8 cellular contexts compared by ENCODE assay signal in the genomic region with DNA sequence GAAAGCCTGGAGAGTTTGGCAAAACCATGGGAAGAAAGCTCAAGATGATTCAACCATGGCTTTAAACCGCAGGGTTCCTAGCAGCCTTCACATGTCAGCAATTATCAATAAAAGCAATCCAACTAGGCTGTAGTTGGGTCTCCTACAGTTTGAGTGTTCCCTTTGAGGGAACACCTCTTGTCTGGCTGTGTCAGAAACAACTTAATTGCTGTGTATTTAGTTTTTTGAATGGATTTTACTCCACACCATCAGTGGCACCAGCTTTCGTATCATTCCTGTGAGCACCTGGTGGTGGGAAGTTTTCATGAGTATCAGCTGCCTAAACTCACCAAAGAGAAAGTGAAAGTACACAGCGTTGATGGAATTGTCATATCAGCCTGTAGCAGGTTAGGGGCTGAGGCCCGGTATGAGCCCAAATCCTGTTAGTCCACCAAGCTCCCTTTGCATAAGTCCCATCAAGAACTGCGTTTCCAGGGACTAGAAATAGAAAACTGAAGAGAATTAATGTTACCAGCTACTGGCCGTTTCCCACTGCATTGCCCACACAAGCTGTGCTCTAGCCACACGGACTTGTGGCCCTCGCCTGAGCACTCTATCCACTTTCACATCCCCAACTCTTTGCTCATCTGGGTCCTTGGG. TPM values are rescaled to one million over a fixed set of nuclear protein-coding genes. Genes with fewer than 3 reads are reported as not detected.
DNase-seq lines count a peak whose midpoint lies in the region; ATAC-seq and TF ChIP-seq lines count a peak whose summit lies in the region.

No MANE protein-coding gene starts in this region.

- H3K4me2 ChIP-seq in HCT116 (ENCODE audit: low read length), result peak overlapping the region; percentile 28; the same call in 1 of the 2 replicates

- H3K27me3 ChIP-seq in HCT116 (ENCODE audit: insufficient read depth, low read length) (no peaks in the 10 kb centered on the region), left ventricle myocardium inferior (ENCODE audit: low read depth) (no peaks in the 10 kb centered on the region)

- H3K4me3 Mint-ChIP-seq in stimulated activated naive CD8-positive, alpha-beta T cell treated with anti-CD3 and anti-CD28 coated beads, Interleukin-15, Interleukin-2, amounts not matched to agents 100 ng/mL and 50 ng/mL, for 24 hours, result peak overlapping the region; percentile 75

- H3K27ac ChIP-seq in HCT116 (ENCODE audit: low read depth, low read length) (no peak overlapping the region), left ventricle myocardium inferior (replicated peaks) (peak overlapping the region; percentile 18)

- TF ChIP-seq POLR2A in HCT116 (IDR thresholded peaks at IDR 0.05; ENCODE audit: borderline replicate concordance, extremely low read depth, insufficient read depth, insufficient read length), result no peak

- H3K9me3 ChIP-seq in HCT116 (ENCODE audit: control insufficient read depth in 1 of 2, insufficient read depth in 1 of 2, low read depth in 1 of 2, low read length in 2 of 2) (no peaks in the 10 kb centered on the region), left ventricle myocardium inferior (replicated peaks) (no peaks in the 10 kb centered on the region)

- H3K36me3 ChIP-seq in HCT116 (ENCODE audit: control insufficient read depth in 1 of 2, insufficient read depth in 2 of 2, low read length in 2 of 2) (no peaks in the 10 kb centered on the region), left ventricle myocardium inferior (no peaks in the 10 kb centered on the region)

- POLR2A ChIA-PET in HCT116 (lab: Charles Lee), result no interaction called here

- no peak for TF ChIP-seq CTCF in HCT116 (IDR thresholded peaks at IDR 0.05 in 2 of 3, conservative IDR thresholded peaks at IDR 0.05 in 1 of 3; ENCODE audit: borderline replicate concordance in 1 of 3, insufficient read depth in 1 of 3, low read depth in 2 of 3, low read length in 2 of 3)
- TF ChIP-seq CTCF in left ventricle myocardium inferior (IDR thresholded peaks at IDR 0.05; ENCODE audit: borderline replicate concordance), result peak; percentile 7

- ATAC-seq in HCT116, result no peak

- no peaks in the 10 kb centered on the region for H3K36me3 Mint-ChIP-seq in stimulated activated naive CD8-positive, alpha-beta T cell treated with anti-CD3 and anti-CD28 coated beads, Interleukin-15, Interleukin-2, amounts not matched to agents 100 ng/mL and 50 ng/mL, for 24 hours (ENCODE audit: low read depth)

- H3K9me3 Mint-ChIP-seq in stimulated activated naive CD8-positive, alpha-beta T cell treated with anti-CD3 and anti-CD28 coated beads, Interleukin-15, Interleukin-2, amounts not matched to agents 100 ng/mL and 50 ng/mL, for 24 hours, result peaks cover 4% of the 10 kb centered on the region

- H3K4me3 ChIP-seq in HCT116 (replicated peaks in 1 of 2; ENCODE audit: low read depth in 1 of 2, low read length in 2 of 2) (no peak overlapping the region), left ventricle myocardium inferior (peak overlapping the region; percentile 55)

- peaks cover 69% of the 10 kb centered on the region for H3K4me1 Mint-ChIP-seq in stimulated activated naive CD8-positive, alpha-beta T cell treated with anti-CD3 and anti-CD28 coated beads, Interleukin-15, Interleukin-2, amounts not matched to agents 100 ng/mL and 50 ng/mL, for 24 hours (ENCODE audit: low read depth)

- no peaks in the 10 kb centered on the region for H4K20me1 ChIP-seq in HCT116 (ENCODE audit: insufficient read depth)

- H3K9ac ChIP-seq in HCT116 (ENCODE audit: low read length), result no peak overlapping the region

- H3K79me2 ChIP-seq in HCT116 (ENCODE audit: insufficient read depth, low read length), result no peaks in the 10 kb centered on the region

- TF ChIP-seq RAD21 in HCT116 (IDR thresholded peaks at IDR 0.05; ENCODE audit: low read depth), result no peak

- H3K9me2 ChIP-seq in HCT116 (ENCODE audit: insufficient read depth), result no peaks in the 10 kb centered on the region

- intact Hi-C loops in HCT116 (cut with micrococcal nuclease) (no loop called here), left ventricle myocardium inferior (cut with micrococcal nuclease) (no loop called here)

- DNase-seq in NCI-H1417 (lab: John Stamatoyannopoulos, UW) (peak in 2 of 3 experiments; percentile 39 to 64), NCI-H1417 treated with DMSO at 0.1 percent for 48 hours (lab: John Stamatoyannopoulos, UW) (no peak), HCT116 (ENCODE audit: low read depth, low spot score) (no peak), NCI-H2107 treated with DMSO at 0.1 percent for 48 hours (lab: John Stamatoyannopoulos, UW; ENCODE audit: unreplicated experiment) (peak; percentile 85), left ventricle myocardium inferior (no peak), cerebellum (ENCODE audit: low spot score) (no peak)
- DNase-seq in activated CD8-positive, alpha-beta memory T cell treated with anti-CD3 and anti-CD28 coated beads, Interleukin-2, amount 50 U/mL, for 4 hours, result peak; percentile 33

- H3K27ac Mint-ChIP-seq in stimulated activated naive CD8-positive, alpha-beta T cell treated with anti-CD3 and anti-CD28 coated beads, Interleukin-15, Interleukin-2, amounts not matched to agents 100 ng/mL and 50 ng/mL, for 24 hours, result peak overlapping the region; percentile 56

- BruUV-seq in HCT116 (replicated peaks; lab: Mats Ljungman, UMichigan), result no TSS peak

- CTCF ChIA-PET in HCT116 (lab: Charles Lee), result no interaction called here

- H3K27me3 Mint-ChIP-seq in stimulated activated naive CD8-positive, alpha-beta T cell treated with anti-CD3 and anti-CD28 coated beads, Interleukin-15, Interleukin-2, amounts not matched to agents 100 ng/mL and 50 ng/mL, for 24 hours, result no peaks in the 10 kb centered on the region

- H2AFZ ChIP-seq in HCT116 (ENCODE audit: low read depth, low read length, poor library complexity, severe bottlenecking), result no peak overlapping the region

- RAD21 ChIA-PET in HCT116 (lab: Charles Lee; ENCODE audit: low non-redundant PET in 1 of 2, low total read pairs in 2 of 2, uncharacterized antibody in 2 of 2, unreplicated experiment in 2 of 2), result no interaction called here

- H3K4me1 ChIP-seq in HCT116 (ENCODE audit: control insufficient read depth in 1 of 2, insufficient read depth in 2 of 2, low read length in 2 of 2) (peaks cover 0 to 4% of the 10 kb centered on the region in 2 experiments; a peak in 1 of 4 replicates), left ventricle myocardium inferior (peaks cover 29% of the 10 kb centered on the region)

TF ChIP-seq in HCT116, 20 proteins besides CTCF, POLR2A, EP300 and RAD21:
- TF ChIP-seq MAX (IDR thresholded peaks at IDR 0.05) (no peak), ZFX (IDR thresholded peaks at IDR 0.05) (no peak), FOSL1 (IDR thresholded peaks at IDR 0.05; ENCODE audit: low read depth) (no peak), POLR2AphosphoS5 (IDR thresholded peaks at IDR 0.05; ENCODE audit: low read depth, low read length) (no peak)

RNA-seq across cellular contexts. Expression of gene IL26, which starts 10.9 kb away (rescaled TPM):
- total RNA-seq in HCT116 (2021; ENCODE audit: unreplicated experiment) (not detected), left ventricle myocardium inferior (not detected), cerebellum (not detected)
- not detected in 2 replicates for polyA plus RNA-seq in HCT116 (2012)

RNA-seq across cellular contexts. Expression of gene IL22, which starts 16.9 kb away (rescaled TPM):
- not detected for total RNA-seq in HCT116 (2021; ENCODE audit: unreplicated experiment)
- polyA plus RNA-seq in HCT116 (2012), result not detected in 2 replicates
- total RNA-seq in left ventricle myocardium inferior, result not detected
- total RNA-seq in cerebellum, result 0.82 TPM

Comparison
In these comparisons a context has a peak if more than half of its experiments do, and no peak if none do; other contexts are left out.
1. DNase-seq: peak in NCI-H1417 (2 of 3), NCI-H2107 treated with DMSO at 0.1 percent for 48 hours (single experiment) and activated CD8-positive, alpha-beta memory T cell treated with anti-CD3 and anti-CD28 coated beads, Interleukin-2, amount 50 U/mL, for 4 hours (single experiment); none in NCI-H1417 treated with DMSO at 0.1 percent for 48 hours (single experiment), HCT116 (single experiment), left ventricle myocardium inferior (single experiment) and cerebellum (single experiment).